In the genomic region with DNA sequence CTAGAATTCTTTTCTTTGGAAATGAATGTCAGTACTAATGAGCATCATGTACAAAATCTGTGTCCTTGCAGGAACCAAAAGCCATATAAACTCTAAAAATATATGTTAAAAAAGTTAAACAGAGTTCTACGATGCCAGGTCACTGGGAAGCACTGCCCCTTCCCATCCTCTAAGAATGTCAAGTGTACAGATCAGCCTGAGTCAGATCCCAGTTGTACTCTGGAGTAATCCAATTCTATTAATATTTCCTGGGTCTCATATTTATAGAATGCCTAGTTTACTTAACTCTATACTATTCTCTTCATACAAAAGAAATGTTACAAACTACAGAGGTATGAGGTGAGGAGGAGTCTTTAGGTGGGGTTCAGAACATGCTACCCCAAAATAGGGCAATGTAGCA, we compare ENCODE assay signal across 1 cellular context.
TF ChIP-seq lines count a peak whose summit lies in the region.

No MANE protein-coding gene starts in this region.

TF ChIP-seq in GM23338, 12 proteins besides CTCF, POLR2A, EP300 and RAD21 (continued from another document):
- TF ChIP-seq, protein P1, sequence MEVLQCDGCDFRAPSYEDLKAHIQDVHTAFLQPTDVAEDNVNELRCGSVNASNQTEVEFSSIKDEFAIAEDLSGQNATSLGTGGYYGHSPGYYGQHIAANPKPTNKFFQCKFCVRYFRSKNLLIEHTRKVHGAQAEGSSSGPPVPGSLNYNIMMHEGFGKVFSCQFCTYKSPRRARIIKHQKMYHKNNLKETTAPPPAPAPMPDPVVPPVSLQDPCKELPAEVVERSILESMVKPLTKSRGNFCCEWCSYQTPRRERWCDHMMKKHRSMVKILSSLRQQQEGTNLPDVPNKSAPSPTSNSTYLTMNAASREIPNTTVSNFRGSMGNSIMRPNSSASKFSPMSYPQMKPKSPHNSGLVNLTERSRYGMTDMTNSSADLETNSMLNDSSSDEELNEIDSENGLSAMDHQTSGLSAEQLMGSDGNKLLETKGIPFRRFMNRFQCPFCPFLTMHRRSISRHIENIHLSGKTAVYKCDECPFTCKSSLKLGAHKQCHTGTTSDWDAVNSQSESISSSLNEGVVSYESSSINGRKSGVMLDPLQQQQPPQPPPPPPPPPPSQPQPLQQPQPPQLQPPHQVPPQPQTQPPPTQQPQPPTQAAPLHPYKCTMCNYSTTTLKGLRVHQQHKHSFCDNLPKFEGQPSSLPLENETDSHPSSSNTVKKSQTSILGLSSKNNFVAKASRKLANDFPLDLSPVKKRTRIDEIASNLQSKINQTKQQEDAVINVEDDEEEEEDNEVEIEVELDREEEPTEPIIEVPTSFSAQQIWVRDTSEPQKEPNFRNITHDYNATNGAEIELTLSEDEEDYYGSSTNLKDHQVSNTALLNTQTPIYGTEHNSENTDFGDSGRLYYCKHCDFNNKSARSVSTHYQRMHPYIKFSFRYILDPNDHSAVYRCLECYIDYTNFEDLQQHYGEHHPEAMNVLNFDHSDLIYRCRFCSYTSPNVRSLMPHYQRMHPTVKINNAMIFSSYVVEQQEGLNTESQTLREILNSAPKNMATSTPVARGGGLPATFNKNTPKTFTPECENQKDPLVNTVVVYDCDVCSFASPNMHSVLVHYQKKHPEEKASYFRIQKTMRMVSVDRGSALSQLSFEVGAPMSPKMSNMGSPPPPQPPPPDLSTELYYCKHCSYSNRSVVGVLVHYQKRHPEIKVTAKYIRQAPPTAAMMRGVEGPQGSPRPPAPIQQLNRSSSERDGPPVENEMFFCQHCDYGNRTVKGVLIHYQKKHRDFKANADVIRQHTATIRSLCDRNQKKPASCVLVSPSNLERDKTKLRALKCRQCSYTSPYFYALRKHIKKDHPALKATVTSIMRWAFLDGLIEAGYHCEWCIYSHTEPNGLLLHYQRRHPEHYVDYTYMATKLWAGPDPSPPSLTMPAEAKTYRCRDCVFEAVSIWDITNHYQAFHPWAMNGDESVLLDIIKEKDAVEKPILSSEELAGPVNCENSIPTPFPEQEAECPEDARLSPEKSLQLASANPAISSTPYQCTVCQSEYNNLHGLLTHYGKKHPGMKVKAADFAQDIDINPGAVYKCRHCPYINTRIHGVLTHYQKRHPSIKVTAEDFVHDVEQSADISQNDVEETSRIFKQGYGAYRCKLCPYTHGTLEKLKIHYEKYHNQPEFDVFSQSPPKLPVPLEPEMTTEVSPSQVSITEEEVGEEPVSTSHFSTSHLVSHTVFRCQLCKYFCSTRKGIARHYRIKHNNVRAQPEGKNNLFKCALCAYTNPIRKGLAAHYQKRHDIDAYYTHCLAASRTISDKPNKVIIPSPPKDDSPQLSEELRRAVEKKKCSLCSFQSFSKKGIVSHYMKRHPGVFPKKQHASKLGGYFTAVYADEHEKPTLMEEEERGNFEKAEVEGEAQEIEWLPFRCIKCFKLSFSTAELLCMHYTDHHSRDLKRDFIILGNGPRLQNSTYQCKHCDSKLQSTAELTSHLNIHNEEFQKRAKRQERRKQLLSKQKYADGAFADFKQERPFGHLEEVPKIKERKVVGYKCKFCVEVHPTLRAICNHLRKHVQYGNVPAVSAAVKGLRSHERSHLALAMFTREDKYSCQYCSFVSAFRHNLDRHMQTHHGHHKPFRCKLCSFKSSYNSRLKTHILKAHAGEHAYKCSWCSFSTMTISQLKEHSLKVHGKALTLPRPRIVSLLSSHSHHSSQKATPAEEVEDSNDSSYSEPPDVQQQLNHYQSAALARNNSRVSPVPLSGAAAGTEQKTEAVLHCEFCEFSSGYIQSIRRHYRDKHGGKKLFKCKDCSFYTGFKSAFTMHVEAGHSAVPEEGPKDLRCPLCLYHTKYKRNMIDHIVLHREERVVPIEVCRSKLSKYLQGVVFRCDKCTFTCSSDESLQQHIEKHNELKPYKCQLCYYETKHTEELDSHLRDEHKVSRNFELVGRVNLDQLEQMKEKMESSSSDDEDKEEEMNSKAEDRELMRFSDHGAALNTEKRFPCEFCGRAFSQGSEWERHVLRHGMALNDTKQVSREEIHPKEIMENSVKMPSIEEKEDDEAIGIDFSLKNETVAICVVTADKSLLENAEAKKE (CRISPR knock-in tag; IDR thresholded peaks at IDR 0.05): no peak
- TF ChIP-seq NANOG (IDR thresholded peaks at IDR 0.05; ENCODE audit: borderline replicate concordance): no peak
- TF ChIP-seq JUNB (IDR thresholded peaks at IDR 0.05; ENCODE audit: unreplicated experiment): no peak
- TF ChIP-seq POLR2AphosphoS5 (IDR thresholded peaks at IDR 0.05; ENCODE audit: low read depth): no peak
- TF ChIP-seq EZH2 (IDR thresholded peaks at IDR 0.05; ENCODE audit: low read depth, unreplicated experiment): no peak
- TF ChIP-seq, protein P2, sequence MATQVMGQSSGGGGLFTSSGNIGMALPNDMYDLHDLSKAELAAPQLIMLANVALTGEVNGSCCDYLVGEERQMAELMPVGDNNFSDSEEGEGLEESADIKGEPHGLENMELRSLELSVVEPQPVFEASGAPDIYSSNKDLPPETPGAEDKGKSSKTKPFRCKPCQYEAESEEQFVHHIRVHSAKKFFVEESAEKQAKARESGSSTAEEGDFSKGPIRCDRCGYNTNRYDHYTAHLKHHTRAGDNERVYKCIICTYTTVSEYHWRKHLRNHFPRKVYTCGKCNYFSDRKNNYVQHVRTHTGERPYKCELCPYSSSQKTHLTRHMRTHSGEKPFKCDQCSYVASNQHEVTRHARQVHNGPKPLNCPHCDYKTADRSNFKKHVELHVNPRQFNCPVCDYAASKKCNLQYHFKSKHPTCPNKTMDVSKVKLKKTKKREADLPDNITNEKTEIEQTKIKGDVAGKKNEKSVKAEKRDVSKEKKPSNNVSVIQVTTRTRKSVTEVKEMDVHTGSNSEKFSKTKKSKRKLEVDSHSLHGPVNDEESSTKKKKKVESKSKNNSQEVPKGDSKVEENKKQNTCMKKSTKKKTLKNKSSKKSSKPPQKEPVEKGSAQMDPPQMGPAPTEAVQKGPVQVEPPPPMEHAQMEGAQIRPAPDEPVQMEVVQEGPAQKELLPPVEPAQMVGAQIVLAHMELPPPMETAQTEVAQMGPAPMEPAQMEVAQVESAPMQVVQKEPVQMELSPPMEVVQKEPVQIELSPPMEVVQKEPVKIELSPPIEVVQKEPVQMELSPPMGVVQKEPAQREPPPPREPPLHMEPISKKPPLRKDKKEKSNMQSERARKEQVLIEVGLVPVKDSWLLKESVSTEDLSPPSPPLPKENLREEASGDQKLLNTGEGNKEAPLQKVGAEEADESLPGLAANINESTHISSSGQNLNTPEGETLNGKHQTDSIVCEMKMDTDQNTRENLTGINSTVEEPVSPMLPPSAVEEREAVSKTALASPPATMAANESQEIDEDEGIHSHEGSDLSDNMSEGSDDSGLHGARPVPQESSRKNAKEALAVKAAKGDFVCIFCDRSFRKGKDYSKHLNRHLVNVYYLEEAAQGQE (IDR thresholded peaks at IDR 0.05; ENCODE audit: unreplicated experiment): no peak
- TF ChIP-seq CREB1 (CRISPR knock-in tag; IDR thresholded peaks at IDR 0.05; ENCODE audit: low read depth): no peak
- no peak for TF ChIP-seq ZNF331 (CRISPR knock-in tag; IDR thresholded peaks at IDR 0.05; ENCODE audit: low read depth)
- no peak for TF ChIP-seq ZNF114 (CRISPR knock-in tag; IDR thresholded peaks at IDR 0.05)
- no peak for TF ChIP-seq EZH2phosphoT487 (IDR thresholded peaks at IDR 0.05; ENCODE audit: unreplicated experiment)
- TF ChIP-seq, protein P3, sequence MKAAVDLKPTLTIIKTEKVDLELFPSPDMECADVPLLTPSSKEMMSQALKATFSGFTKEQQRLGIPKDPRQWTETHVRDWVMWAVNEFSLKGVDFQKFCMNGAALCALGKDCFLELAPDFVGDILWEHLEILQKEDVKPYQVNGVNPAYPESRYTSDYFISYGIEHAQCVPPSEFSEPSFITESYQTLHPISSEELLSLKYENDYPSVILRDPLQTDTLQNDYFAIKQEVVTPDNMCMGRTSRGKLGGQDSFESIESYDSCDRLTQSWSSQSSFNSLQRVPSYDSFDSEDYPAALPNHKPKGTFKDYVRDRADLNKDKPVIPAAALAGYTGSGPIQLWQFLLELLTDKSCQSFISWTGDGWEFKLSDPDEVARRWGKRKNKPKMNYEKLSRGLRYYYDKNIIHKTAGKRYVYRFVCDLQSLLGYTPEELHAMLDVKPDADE (IDR thresholded peaks at IDR 0.05): no peak
